Comparison of ENCODE assay signal across 1 cellular context in genomic region chr4:99979872-99980271, GRCh38.
TF ChIP-seq lines count a peak whose summit lies in the region.

No MANE protein-coding gene starts in this region.

TF ChIP-seq in SK-N-SH, 30 proteins besides CTCF, POLR2A, EP300 and RAD21 (continued from another document):
- TF ChIP-seq TEAD4 (IDR thresholded peaks at IDR 0.05; ENCODE audit: borderline replicate concordance, insufficient read depth): 0 out of 2 replicates have a peak, but pooled peaks have one; percentile 27
- no peak for TF ChIP-seq NFIC (IDR thresholded peaks at IDR 0.05; ENCODE audit: borderline replicate concordance)
- TF ChIP-seq MEF2A (IDR thresholded peaks at IDR 0.05; ENCODE audit: borderline replicate concordance, low read depth): no peak
- no peak for TF ChIP-seq CHD2 (IDR thresholded peaks at IDR 0.05; ENCODE audit: low read length, partially characterized antibody)
- no peak for TF ChIP-seq YY1 (IDR thresholded peaks at IDR 0.05; ENCODE audit: low read depth)
- TF ChIP-seq JUND (IDR thresholded peaks at IDR 0.05): peak; percentile 36; the same call in 1 of the 2 replicates
- no peak for TF ChIP-seq POLR2AphosphoS5 (IDR thresholded peaks at IDR 0.05; ENCODE audit: low read depth, low read length)
- no peak for TF ChIP-seq EZH2phosphoT487 (IDR thresholded peaks at IDR 0.05; ENCODE audit: borderline replicate concordance, low read depth)
- TF ChIP-seq RFX5 (IDR thresholded peaks at IDR 0.05; ENCODE audit: low read length): no peak
- no peak for TF ChIP-seq REST (IDR thresholded peaks at IDR 0.05; ENCODE audit: low read depth, low read length)
- no peak for TF ChIP-seq RXRA (IDR thresholded peaks at IDR 0.05; ENCODE audit: borderline replicate concordance, low read depth)
- no peak for TF ChIP-seq ELF1 (IDR thresholded peaks at IDR 0.05)
- no peak for TF ChIP-seq MXI1 (IDR thresholded peaks at IDR 0.05; ENCODE audit: low read depth, low read length)
- no peak for TF ChIP-seq USF2 (IDR thresholded peaks at IDR 0.05; ENCODE audit: borderline replicate concordance, low read depth, low read length)
- TF ChIP-seq FOXJ3 (CRISPR knock-in tag; IDR thresholded peaks at IDR 0.05): no peak
